Comparison of ENCODE assay signal across 1 cellular context in genomic region chr2:61065706-61066688, GRCh38.
TF ChIP-seq lines count a peak whose summit lies in the region.

SANBR (plus strand) TSS chr2:61065871; CDS start chr2:61070351, 4,480 bp downstream.

TF ChIP-seq in HepG2, 621 proteins besides CTCF, POLR2A, EP300 and RAD21 (continued from another document and continues in another):
- peak; percentile 21 to 83; a peak in 3 of 4 replicates for TF ChIP-seq HMGXB4 (CRISPR knock-in tag; IDR thresholded peaks at IDR 0.05; ENCODE audit: borderline replicate concordance in 1 of 2, low read depth in 1 of 2)
- peak; percentile 78; the same call in 1 of the 2 replicates for TF ChIP-seq ZNF225 (CRISPR knock-in tag; IDR thresholded peaks at IDR 0.05)
- no peak for TF ChIP-seq ARNT (IDR thresholded peaks at IDR 0.05)
- peak; percentile 87 for TF ChIP-seq ZNF546 (CRISPR knock-in tag; conservative IDR thresholded peaks at IDR 0.05)
- no peak for TF ChIP-seq SNAPC4 (CRISPR knock-in tag; IDR thresholded peaks at IDR 0.05)
- peak; percentile 48; the same call in 1 of the 2 replicates for TF ChIP-seq ZBTB7A (CRISPR knock-in tag; IDR thresholded peaks at IDR 0.05)
- TF ChIP-seq MLLT10 (CRISPR knock-in tag; IDR thresholded peaks at IDR 0.05) = no peak
- TF ChIP-seq NCOA1 (CRISPR knock-in tag; IDR thresholded peaks at IDR 0.05) = no peak
- no peak for TF ChIP-seq ZNF432 (CRISPR knock-in tag; IDR thresholded peaks at IDR 0.05; ENCODE audit: borderline replicate concordance)
- peak; percentile 75 for TF ChIP-seq KMT2B (CRISPR knock-in tag; IDR thresholded peaks at IDR 0.05)
- TF ChIP-seq ZIK1 (CRISPR knock-in tag; IDR thresholded peaks at IDR 0.05; ENCODE audit: borderline replicate concordance, low read depth) = no peak; the same call in 1 of the 2 replicates
- TF ChIP-seq ZNF639 (CRISPR knock-in tag; conservative IDR thresholded peaks at IDR 0.05) = no peak
- TF ChIP-seq HDAC6 (IDR thresholded peaks at IDR 0.05; ENCODE audit: low read depth, low read length) = no peak
- TF ChIP-seq ZBTB37 (CRISPR knock-in tag; IDR thresholded peaks at IDR 0.05) = no peak
- peak; percentile 83; the same call in 1 of the 2 replicates for TF ChIP-seq ZNF776 (CRISPR knock-in tag; IDR thresholded peaks at IDR 0.05)
- no peak for TF ChIP-seq HCFC1 (IDR thresholded peaks at IDR 0.05; ENCODE audit: low read depth, low read length)
- TF ChIP-seq KMT2A (CRISPR knock-in tag; IDR thresholded peaks at IDR 0.05) = peak; percentile 72
- 0 out of 2 replicates have a peak, but pooled peaks have one; percentile 76 for TF ChIP-seq ZNF33B (CRISPR knock-in tag; IDR thresholded peaks at IDR 0.05)
- no peak for TF ChIP-seq ZNF468 (CRISPR knock-in tag; IDR thresholded peaks at IDR 0.05)
- no peak for TF ChIP-seq CERS6 (CRISPR knock-in tag; IDR thresholded peaks at IDR 0.05)
- no peak for TF ChIP-seq KDM3A (CRISPR knock-in tag; IDR thresholded peaks at IDR 0.05; ENCODE audit: low read depth)
- TF ChIP-seq ZNF615 (CRISPR knock-in tag; IDR thresholded peaks at IDR 0.05; ENCODE audit: borderline replicate concordance) = no peak
- no peak for TF ChIP-seq MAF1 (CRISPR knock-in tag; IDR thresholded peaks at IDR 0.05; ENCODE audit: borderline replicate concordance)
- TF ChIP-seq ZNF607 (CRISPR knock-in tag; IDR thresholded peaks at IDR 0.05; ENCODE audit: borderline replicate concordance) = no peak; the same call in 1 of the 2 replicates
- TF ChIP-seq KLF11 (CRISPR knock-in tag; IDR thresholded peaks at IDR 0.05) = no peak
- TF ChIP-seq ARID3A (IDR thresholded peaks at IDR 0.05; ENCODE audit: low read depth, low read length) = peak; percentile 3; the same call in 1 of the 2 replicates
- peak; percentile 61; the same call in 1 of the 2 replicates for TF ChIP-seq DRAP1 (CRISPR knock-in tag; IDR thresholded peaks at IDR 0.05)
- TF ChIP-seq ZNF646 (CRISPR knock-in tag; IDR thresholded peaks at IDR 0.05) = no peak
- TF ChIP-seq ZBTB49 (CRISPR knock-in tag; IDR thresholded peaks at IDR 0.05; ENCODE audit: borderline replicate concordance) = no peak
- peak; percentile 67 for TF ChIP-seq HNRNPK (IDR thresholded peaks at IDR 0.05; ENCODE audit: low read depth, low read length, poor library complexity, severe bottlenecking)
- peak; percentile 48; the same call in 1 of the 2 replicates for TF ChIP-seq NAIF1 (CRISPR knock-in tag; IDR thresholded peaks at IDR 0.05; ENCODE audit: borderline replicate concordance)
